ENCODE assay signal across 10 cellular contexts in the genomic region with DNA sequence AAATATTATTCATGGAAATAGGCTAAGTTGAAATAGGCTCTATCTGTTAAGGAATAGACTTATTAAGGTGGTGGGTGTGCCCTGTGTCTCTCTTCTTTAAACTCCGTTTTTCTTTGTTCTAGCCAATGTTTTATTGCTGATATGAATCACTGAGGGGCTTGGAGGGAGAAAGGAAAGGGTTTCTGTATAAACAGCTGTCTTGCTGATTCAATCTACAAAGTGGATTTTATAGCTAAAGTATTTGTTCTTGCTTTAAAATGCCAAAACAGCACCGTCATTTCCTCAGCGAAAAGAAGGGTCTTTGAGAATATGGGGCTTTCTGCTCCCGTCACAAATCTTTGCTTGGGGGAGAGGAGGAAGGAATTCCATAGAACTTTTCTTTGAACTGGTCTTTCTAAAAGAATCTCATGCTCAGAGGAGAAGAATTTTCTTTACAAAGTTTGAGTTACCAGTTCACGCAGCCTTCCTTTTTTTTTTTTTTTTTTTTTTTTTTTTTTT. TPM values are rescaled to one million over a fixed set of nuclear protein-coding genes. Genes with fewer than 3 reads are reported as not detected.
A peak's percentile ranks its signal among the peaks of the same experiment; 100 is the strongest.
DNase-seq lines count a peak whose midpoint lies in the region; ATAC-seq and TF ChIP-seq lines count a peak whose summit lies in the region.
"Had no signal": no experiment of that assay in that cellular context is flagged by ENCODE, and none has a peak within 500 bp of the region (broad histone marks: within the 10 kb centered on the region; RNA-seq: fewer than 3 reads in every experiment).

No MANE protein-coding gene starts in this region.

- POLR2A ChIA-PET in MCF 10A (lab: Yijun Ruan, JAX) = no interaction called here

- peaks cover 24% of the 10 kb centered on the region for H3K4me1 Mint-ChIP-seq in MCF 10A (ENCODE audit: insufficient read depth, unreplicated experiment)
- peaks cover 50% of the 10 kb centered on the region for H3K4me1 Mint-ChIP-seq in type B pancreatic cell (ENCODE audit: unreplicated experiment)

- H3K4me1 ChIP-seq in mammary epithelial cell (ENCODE audit: insufficient read depth, low read length) (peaks cover 36% of the 10 kb centered on the region), SJSA1 (replicated peaks) (peaks cover 38% of the 10 kb centered on the region), suprapubic skin (no peaks in the 10 kb centered on the region)

- 52% methylated on average over 5 of the region's 5 CpGs for WGBS in mammary epithelial cell (ENCODE audit: low coverage, missing lambda C conversion rate)
- 78% methylated on average over 5 of the region's 5 CpGs for WGBS in suprapubic skin

- H3K79me2 ChIP-seq in mammary epithelial cell (ENCODE audit: insufficient read depth, low read length) = peaks cover 22% of the 10 kb centered on the region

- H3K27ac Mint-ChIP-seq in MCF 10A (ENCODE audit: low read depth, unreplicated experiment) = peak overlapping the region; percentile 23
- H3K27ac Mint-ChIP-seq in type B pancreatic cell = peak overlapping the region; percentile 57

- BruUV-seq in MCF 10A (replicated peaks; lab: Mats Ljungman, UMichigan) (no TSS peak), mammary epithelial cell (replicated peaks; lab: Mats Ljungman, UMichigan) (no TSS peak)

- no peak for TF ChIP-seq POLR2A in suprapubic skin (IDR thresholded peaks at IDR 0.05)

- TF ChIP-seq EP300 in suprapubic skin (IDR thresholded peaks at IDR 0.05) = no peak

- in situ Hi-C loops in mammary epithelial cell (cut with MboI; ENCODE audit: low sequenced_read_pairs in 2 of 2) = no loop called here

- H3K36me3 Mint-ChIP-seq in MCF 10A (ENCODE audit: insufficient read depth, unreplicated experiment) (peaks cover 67% of the 10 kb centered on the region), type B pancreatic cell (peaks cover 53% of the 10 kb centered on the region)

- no peaks in the 10 kb centered on the region for H3K9me3 Mint-ChIP-seq in MCF 10A (ENCODE audit: unreplicated experiment)
- no peaks in the 10 kb centered on the region for H3K9me3 Mint-ChIP-seq in type B pancreatic cell

- H3K27ac ChIP-seq in mammary epithelial cell (ENCODE audit: insufficient read depth, low read depth, low read length) (no peak overlapping the region), SJSA1 (peak overlapping the region; percentile 81), suprapubic skin (no peak overlapping the region)

- H3K9ac ChIP-seq in mammary epithelial cell (ENCODE audit: insufficient read depth, low read length) = no peak overlapping the region

- H3K4me3 Mint-ChIP-seq in MCF 10A (ENCODE audit: unreplicated experiment) (no peak overlapping the region), type B pancreatic cell (peak overlapping the region; percentile 5)

- H3K4me3 ChIP-seq in mammary epithelial cell (replicated peaks in 1 of 3; ENCODE audit: insufficient read depth in 1 of 3, low read depth in 2 of 3, low read length in 3 of 3) (no peak overlapping the region), SJSA1 (no peak overlapping the region), suprapubic skin (no peak overlapping the region)
- H3K4me3 ChIP-seq: breast epithelium had no signal

- no peak overlapping the region for H3K4me2 ChIP-seq in mammary epithelial cell (ENCODE audit: insufficient read depth, low read depth, low read length)

- no peak for DNase-seq in MCF 10A (ENCODE audit: unreplicated experiment)
- DNase-seq in mammary epithelial cell = no peak
- peak; percentile 67 to 91 for DNase-seq in SJSA1 (ENCODE audit: low read depth in 1 of 2, low spot score in 2 of 2)
- peak; percentile 87 for DNase-seq in foreskin melanocyte
- no peak for DNase-seq in type B pancreatic cell (ENCODE audit: extremely low spot score, unreplicated experiment)
- DNase-seq in suprapubic skin (ENCODE audit: low spot score in 2 of 2) = no peak
- DNase-seq in AG08395 (ENCODE audit: low spot score) = no peak
- DNase-seq: Calu3 had no signal

- H3K27me3 Mint-ChIP-seq in MCF 10A (ENCODE audit: insufficient read depth, unreplicated experiment) (no peaks in the 10 kb centered on the region), type B pancreatic cell (no peaks in the 10 kb centered on the region)

- intact Hi-C loops in MCF 10A (cut with micrococcal nuclease) = no loop called here
- intact Hi-C loops in mammary epithelial cell (cut with micrococcal nuclease) = no loop called here

- CTCF ChIA-PET in MCF 10A (lab: Yijun Ruan, JAX) = interaction anchor here (0.6 kb wide), 1 partner anchor 9 kb away, joined by 3 read pairs; no protein-coding TSS in a partner anchor
- CTCF ChIA-PET in mammary epithelial cell (lab: Charles Lee; ENCODE audit: low non-redundant PET) = interaction anchor here (0.7 kb wide), 1 partner anchor 254 kb away, joined by 3 read pairs; no protein-coding TSS in a partner anchor

- no peaks in the 10 kb centered on the region for H4K20me1 ChIP-seq in mammary epithelial cell (ENCODE audit: insufficient read depth, low read length)

- H2AFZ ChIP-seq in mammary epithelial cell (ENCODE audit: low read depth, low read length) = no peak overlapping the region

- no peak for ATAC-seq in HG02938 (IDR thresholded peaks at IDR 0.05; ENCODE audit: unreplicated experiment)

- H3K36me3 ChIP-seq in mammary epithelial cell (ENCODE audit: insufficient read depth, low read length) = peaks cover 10% of the 10 kb centered on the region
- peaks cover 26% of the 10 kb centered on the region for H3K36me3 ChIP-seq in SJSA1
- peaks cover 6% of the 10 kb centered on the region for H3K36me3 ChIP-seq in suprapubic skin
- H3K36me3 ChIP-seq: breast epithelium had no signal

- H3K27me3 ChIP-seq in mammary epithelial cell (ENCODE audit: insufficient read depth, low read length) = no peaks in the 10 kb centered on the region
- no peaks in the 10 kb centered on the region for H3K27me3 ChIP-seq in SJSA1 (replicated peaks)
- H3K27me3 ChIP-seq in suprapubic skin = no peaks in the 10 kb centered on the region
- H3K27me3 ChIP-seq: breast epithelium had no signal

- dilution Hi-C loops in mammary epithelial cell (cut with HindIII; ENCODE audit: low sequenced_read_pairs) = no loop called here

- TF ChIP-seq CTCF in MCF 10A (IDR thresholded peaks at IDR 0.05; ENCODE audit: unreplicated experiment) (no peak), mammary epithelial cell (conservative IDR thresholded peaks at IDR 0.05 in 1 of 2, IDR thresholded peaks at IDR 0.05 in 1 of 2; ENCODE audit: extremely low read depth in 1 of 2, insufficient read depth in 1 of 2, low read depth in 1 of 2, low read length in 2 of 2) (no peak), type B pancreatic cell (conservative IDR thresholded peaks at IDR 0.05) (no peak), suprapubic skin (IDR thresholded peaks at IDR 0.05) (no peak)

- H3K9me3 ChIP-seq in mammary epithelial cell (replicated peaks; ENCODE audit: insufficient read depth, low read length) (no peaks in the 10 kb centered on the region), SJSA1 (replicated peaks) (0 out of 2 replicates have a peak, but pooled peaks cover 2% of the 10 kb centered on the region), suprapubic skin (no peaks in the 10 kb centered on the region)
- H3K9me3 ChIP-seq: breast epithelium had no signal

RNA-seq across cellular contexts. Expression of a gene that starts 39.3 kb away (rescaled TPM):
- 52.4 and 60.6 TPM in 2 replicates for total RNA-seq in MCF 10A (2022)
- 10 to 100 TPM; 56.5 to 57.0 TPM for total RNA-seq in mammary epithelial cell
- 21.9 TPM for polyA plus RNA-seq in mammary epithelial cell
- 109 TPM for polyA minus RNA-seq in mammary epithelial cell
- total RNA-seq in SJSA1 (2014; rRNA removed; shearing (Covaris generic)) = 27.2 and 39.8 TPM in 2 replicates
- 65.0 and 158 TPM in 2 replicates for total RNA-seq in type B pancreatic cell (ENCODE audit: low replicate concordance)
- total RNA-seq in suprapubic skin = 10 to 100 TPM; 19.7 to 35.8 (median 22.4) TPM

Comparison
In these comparisons a context has a peak if more than half of its experiments do, and no peak if none do; other contexts are left out.
1. DNase-seq: peak in SJSA1 (2 of 2) and foreskin melanocyte (single experiment); none in MCF 10A (single experiment), mammary epithelial cell (single experiment), type B pancreatic cell (single experiment), suprapubic skin (0 of 2) and AG08395 (single experiment).